17 cellular contexts compared by ENCODE assay signal in genomic region chr17:77865109-77865611, GRCh38.
DNase-seq lines count a peak whose midpoint lies in the region; ATAC-seq and TF ChIP-seq lines count a peak whose summit lies in the region.
"Had no signal": no experiment of that assay in that cellular context is flagged by ENCODE, and none has a peak within 500 bp of the region (broad histone marks: within the 10 kb centered on the region; RNA-seq: fewer than 3 reads in every experiment).

No MANE protein-coding gene starts in this region.

- H3K36me3 ChIP-seq in lower lobe of right lung: no peaks in the 10 kb centered on the region
- no peaks in the 10 kb centered on the region for H3K36me3 ChIP-seq in tibial artery
- no peaks in the 10 kb centered on the region for H3K36me3 ChIP-seq in breast epithelium

- intact Hi-C loops in lower lobe of right lung (cut with DNase I) (no loop called here), tibial artery (cut with DNase I; ENCODE audit: low total_unique reads) (no loop called here), breast epithelium (cut with DNase I; ENCODE audit: low total_unique reads) (no loop called here)

- peaks cover 2% of the 10 kb centered on the region for H3K27me3 Mint-ChIP-seq in brain

- peaks cover 67% of the 10 kb centered on the region for H3K4me1 Mint-ChIP-seq in brain

- H3K4me3 ChIP-seq in lower lobe of right lung: no peak overlapping the region
- peak overlapping the region in 1 of 2 donors; percentile 14 for H3K4me3 ChIP-seq in tibial artery
- peak overlapping the region in 1 of 3 donors; percentile 28 for H3K4me3 ChIP-seq in breast epithelium
- H3K4me3 ChIP-seq: mucosa of descending colon had no signal

- ATAC-seq in lower lobe of right lung (no peak), HG02840 (IDR thresholded peaks at IDR 0.05; ENCODE audit: low FRiP score, unreplicated experiment) (no peak)
- ATAC-seq: HCT116 had no signal

- H3K27me3 ChIP-seq in lower lobe of right lung (ENCODE audit: low read depth): peaks cover 11% of the 10 kb centered on the region
- H3K27me3 ChIP-seq in tibial artery: no peaks in the 10 kb centered on the region
- no peaks in the 10 kb centered on the region for H3K27me3 ChIP-seq in breast epithelium

- H3K9me3 ChIP-seq in lower lobe of right lung (no peaks in the 10 kb centered on the region), tibial artery (no peaks in the 10 kb centered on the region), breast epithelium (no peaks in the 10 kb centered on the region)
- H3K9me3 ChIP-seq: mucosa of descending colon had no signal

- no peak for TF ChIP-seq POLR2A in breast epithelium (IDR thresholded peaks at IDR 0.05)

- H3K4me1 ChIP-seq in lower lobe of right lung: peaks cover 16% of the 10 kb centered on the region
- H3K4me1 ChIP-seq in tibial artery: peaks cover 0 to 25% (median 12%) of the 10 kb centered on the region in 4 donors
- H3K4me1 ChIP-seq in breast epithelium: no peaks in the 10 kb centered on the region

- TF ChIP-seq CTCF in brain (conservative IDR thresholded peaks at IDR 0.05): no peak
- no peak for TF ChIP-seq CTCF in lower lobe of right lung (IDR thresholded peaks at IDR 0.05)
- no peak for TF ChIP-seq CTCF in tibial artery (IDR thresholded peaks at IDR 0.05)
- TF ChIP-seq CTCF in breast epithelium (IDR thresholded peaks at IDR 0.05): no peak

- no peaks in the 10 kb centered on the region for H3K36me3 Mint-ChIP-seq in brain

- H3K27ac ChIP-seq in lower lobe of right lung: no peak overlapping the region
- H3K27ac ChIP-seq in tibial artery: peak overlapping the region; percentile 49 to 63
- peak overlapping the region in 1 of 2 donors; percentile 66 for H3K27ac ChIP-seq in breast epithelium

- peak overlapping the region in 4 of 5 experiments; percentile 49 to 95 (median 69) for H3K27ac Mint-ChIP-seq in brain
- H3K27ac Mint-ChIP-seq: activated CD4-positive, alpha-beta T cell treated with anti-CD3 and anti-CD28 coated beads, Interleukin-2, amount 10 ng/mL, durations not matched to agents 7 days and 5 days; T-helper 1 cell treated with Interleukin-12 subunit alpha and Interleukin-12 subunit beta and Interleukin-4 antibody, amounts not matched to agents 30 μg/mL and 1 μg/mL, for 36 hours had no signal

- peaks cover 0 to 10% (median 0%) of the 10 kb centered on the region in 5 experiments for H3K9me3 Mint-ChIP-seq in brain
- H3K9me3 Mint-ChIP-seq: activated CD4-positive, alpha-beta T cell treated with anti-CD3 and anti-CD28 coated beads, Interleukin-2, amount 10 ng/mL, durations not matched to agents 7 days and 5 days; T-helper 1 cell treated with Interleukin-12 subunit alpha and Interleukin-12 subunit beta and Interleukin-4 antibody, amounts not matched to agents 30 μg/mL and 1 μg/mL, for 36 hours had no signal

- peak; percentile 27 for DNase-seq in NCI-H1436 (lab: John Stamatoyannopoulos, UW)
- DNase-seq in NCI-H1436 treated with DMSO at 0.1 percent for 48 hours (lab: John Stamatoyannopoulos, UW): no peak
- peak; percentile 30 for DNase-seq in lower lobe of right lung
- peak in 1 of 2 donors; percentile 61 for DNase-seq in tibial artery
- no peak for DNase-seq in putamen (ENCODE audit: low spot score)
- DNase-seq in breast epithelium (ENCODE audit: low spot score in 2 of 2): no peak
- DNase-seq: activated CD4-positive, alpha-beta T cell treated with anti-CD3 and anti-CD28 coated beads, Interleukin-2, amount 10 ng/mL, durations not matched to agents 7 days and 5 days; activated effector memory CD4-positive, alpha-beta T cell treated with anti-CD3 and anti-CD28 coated beads, Interleukin-2, amount 50 U/mL, for 16 hours; central memory CD4-positive, alpha-beta T cell; DMS53; NCI-H187; OCI-M1 had no signal

- H3K4me3 Mint-ChIP-seq in brain: peak overlapping the region in 1 of 5 experiments; percentile 49
- H3K4me3 Mint-ChIP-seq: activated CD4-positive, alpha-beta T cell treated with anti-CD3 and anti-CD28 coated beads, Interleukin-2, amount 10 ng/mL, durations not matched to agents 7 days and 5 days; T-helper 1 cell treated with Interleukin-12 subunit alpha and Interleukin-12 subunit beta and Interleukin-4 antibody, amounts not matched to agents 30 μg/mL and 1 μg/mL, for 36 hours had no signal

Comparison
In these comparisons a context has a peak if more than half of its experiments do, and no peak if none do; other contexts are left out.
1. DNase-seq: peak in NCI-H1436 (single experiment) and lower lobe of right lung (single experiment); none in NCI-H1436 treated with DMSO at 0.1 percent for 48 hours (single experiment), putamen (single experiment) and breast epithelium (0 of 2).